10 cellular contexts compared by ENCODE assay signal in the genomic region with DNA sequence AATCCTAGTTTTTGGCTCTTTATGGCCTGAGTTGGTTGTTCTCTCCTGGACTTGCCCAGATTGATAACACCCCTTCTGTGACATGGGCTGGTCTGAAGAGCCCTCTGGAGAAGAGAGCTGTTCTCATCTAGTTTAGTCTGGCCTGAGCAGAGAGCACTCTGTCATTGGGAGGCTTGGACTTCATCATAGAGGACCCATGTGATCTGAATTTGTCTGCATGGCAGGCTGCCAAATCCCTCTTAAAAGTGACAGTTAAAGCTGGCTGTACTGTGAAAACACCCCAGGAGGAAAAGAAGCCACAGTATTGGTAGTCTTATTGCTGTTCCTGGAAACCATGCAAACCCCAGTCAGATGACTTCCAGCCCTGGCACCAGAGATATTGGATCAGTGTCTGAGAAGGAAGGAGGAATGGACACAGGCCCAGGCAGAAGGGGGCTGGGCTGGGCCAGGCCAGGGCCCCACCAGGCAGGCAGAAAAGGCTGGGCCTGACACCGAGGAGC. TPM values are rescaled to one million over a fixed set of nuclear protein-coding genes. Genes with fewer than 3 reads are reported as not detected.
DNase-seq lines count a peak whose midpoint lies in the region; ATAC-seq and TF ChIP-seq lines count a peak whose summit lies in the region.
"Had no signal": no experiment of that assay in that cellular context is flagged by ENCODE, and none has a peak within 500 bp of the region (broad histone marks: within the 10 kb centered on the region; RNA-seq: fewer than 3 reads in every experiment).

No MANE protein-coding gene starts in this region.

- H3K9ac ChIP-seq in parathyroid adenoma = no peak overlapping the region

- H3K9me3 ChIP-seq in SJCRH30 (replicated peaks) (no peaks in the 10 kb centered on the region), parathyroid adenoma (ENCODE audit: control insufficient read depth, low read length) (no peaks in the 10 kb centered on the region)

- peaks cover 2% of the 10 kb centered on the region for H3K9me3 Mint-ChIP-seq in activated naive CD8-positive, alpha-beta T cell treated with anti-CD3 and anti-CD28 coated beads for 36 hours
- no peaks in the 10 kb centered on the region for H3K9me3 Mint-ChIP-seq in activated naive CD8-positive, alpha-beta T cell treated with anti-CD3 and anti-CD28 coated beads, Interleukin-2, amount 50 U/mL, for 24 hours

- ATAC-seq in activated naive CD8-positive, alpha-beta T cell treated with anti-CD3 and anti-CD28 coated beads, Interleukin-2, amount 50 U/mL, for 24 hours = no peak
- ATAC-seq in GM21447 (IDR thresholded peaks at IDR 0.05; ENCODE audit: unreplicated experiment) = no peak
- no peak for ATAC-seq in GM18873 (IDR thresholded peaks at IDR 0.05; ENCODE audit: low FRiP score, unreplicated experiment)
- ATAC-seq in HG03039 (IDR thresholded peaks at IDR 0.05; ENCODE audit: unreplicated experiment) = no peak

- H3K27me3 Mint-ChIP-seq in activated naive CD8-positive, alpha-beta T cell treated with anti-CD3 and anti-CD28 coated beads for 36 hours = peaks cover 5% of the 10 kb centered on the region
- no peaks in the 10 kb centered on the region for H3K27me3 Mint-ChIP-seq in activated naive CD8-positive, alpha-beta T cell treated with anti-CD3 and anti-CD28 coated beads, Interleukin-2, amount 50 U/mL, for 24 hours

- H3K4me1 Mint-ChIP-seq in activated naive CD8-positive, alpha-beta T cell treated with anti-CD3 and anti-CD28 coated beads for 36 hours = peaks cover 56% of the 10 kb centered on the region
- H3K4me1 Mint-ChIP-seq in activated naive CD8-positive, alpha-beta T cell treated with anti-CD3 and anti-CD28 coated beads, Interleukin-2, amount 50 U/mL, for 24 hours = peaks cover 61% of the 10 kb centered on the region

- H3K4me3 Mint-ChIP-seq in activated naive CD8-positive, alpha-beta T cell treated with anti-CD3 and anti-CD28 coated beads for 36 hours = no peak overlapping the region
- no peak overlapping the region for H3K4me3 Mint-ChIP-seq in activated naive CD8-positive, alpha-beta T cell treated with anti-CD3 and anti-CD28 coated beads, Interleukin-2, amount 50 U/mL, for 24 hours

- H3K27ac ChIP-seq in SJCRH30 = no peak overlapping the region
- peak overlapping the region; percentile 84 for H3K27ac ChIP-seq in parathyroid adenoma

- peak; percentile 43 for DNase-seq in activated naive CD8-positive, alpha-beta T cell treated with anti-CD3 and anti-CD28 coated beads for 36 hours
- DNase-seq in activated naive CD8-positive, alpha-beta T cell treated with anti-CD3 and anti-CD28 coated beads, Interleukin-2, amount 50 U/mL, for 24 hours = no peak
- DNase-seq in SJCRH30 (peak; percentile 81 to 87), fibroblast of peridontal ligament (ENCODE audit: extremely low read depth) (peak; percentile 67)

- H3K36me3 Mint-ChIP-seq in activated naive CD8-positive, alpha-beta T cell treated with anti-CD3 and anti-CD28 coated beads for 36 hours = no peaks in the 10 kb centered on the region
- no peaks in the 10 kb centered on the region for H3K36me3 Mint-ChIP-seq in activated naive CD8-positive, alpha-beta T cell treated with anti-CD3 and anti-CD28 coated beads, Interleukin-2, amount 50 U/mL, for 24 hours (ENCODE audit: low read depth)

- H3K79me2 ChIP-seq in parathyroid adenoma = no peaks in the 10 kb centered on the region

- H3K4me2 ChIP-seq in parathyroid adenoma (ENCODE audit: low read length) = no peak overlapping the region

- peak overlapping the region; percentile 60 for H2AFZ ChIP-seq in parathyroid adenoma

- H3K27me3 ChIP-seq in SJCRH30 (no peaks in the 10 kb centered on the region), parathyroid adenoma (ENCODE audit: control insufficient read depth, insufficient read depth, low read length) (no peaks in the 10 kb centered on the region)

- peaks cover 13% of the 10 kb centered on the region for H3K4me1 ChIP-seq in SJCRH30
- H3K4me1 ChIP-seq in parathyroid adenoma = peaks cover 22% of the 10 kb centered on the region

- no peaks in the 10 kb centered on the region for H3K36me3 ChIP-seq in SJCRH30
- H3K36me3 ChIP-seq in parathyroid adenoma (ENCODE audit: control insufficient read depth, insufficient read depth, low read length) = no peaks in the 10 kb centered on the region

- peak overlapping the region; percentile 40 for H3K27ac Mint-ChIP-seq in activated naive CD8-positive, alpha-beta T cell treated with anti-CD3 and anti-CD28 coated beads for 36 hours
- no peak overlapping the region for H3K27ac Mint-ChIP-seq in activated naive CD8-positive, alpha-beta T cell treated with anti-CD3 and anti-CD28 coated beads, Interleukin-2, amount 50 U/mL, for 24 hours

- TF ChIP-seq CTCF in parathyroid adenoma (IDR thresholded peaks at IDR 0.05) = no peak

- no peak overlapping the region for H3K4me3 ChIP-seq in SJCRH30
- H3K4me3 ChIP-seq in parathyroid adenoma (ENCODE audit: low read depth, low read length) = no peak overlapping the region

RNA-seq across cellular contexts. Expression of a gene that starts 3.7 kb away (rescaled TPM):
- total RNA-seq in activated naive CD8-positive, alpha-beta T cell treated with anti-CD3 and anti-CD28 coated beads for 36 hours = 1 to 10 TPM; 2.4 to 2.9 TPM
- 0.77 and 0.79 TPM in 2 replicates for total RNA-seq in SJCRH30 (2014; rRNA removed; shearing (Covaris generic))

RNA-seq across cellular contexts. Expression of a gene that starts 5.6 kb away (rescaled TPM):
- total RNA-seq in activated naive CD8-positive, alpha-beta T cell treated with anti-CD3 and anti-CD28 coated beads for 36 hours = 10 to 100 TPM; 11.7 to 12.2 TPM
- 0.10 and 0.15 TPM in 2 replicates for total RNA-seq in SJCRH30 (2014; rRNA removed; shearing (Covaris generic))
- total RNA-seq: Daoy had no signal

RNA-seq across cellular contexts. Expression of a gene that starts 33.0 kb away (rescaled TPM):
- 10 to 100 TPM; 12.2 to 14.4 TPM for total RNA-seq in activated naive CD8-positive, alpha-beta T cell treated with anti-CD3 and anti-CD28 coated beads for 36 hours
- total RNA-seq in SJCRH30 (2014; rRNA removed; shearing (Covaris generic)) = 3.8 and 4.6 TPM in 2 replicates

RNA-seq across cellular contexts. Expression of a gene that starts 40.6 kb away (rescaled TPM):
- total RNA-seq in activated naive CD8-positive, alpha-beta T cell treated with anti-CD3 and anti-CD28 coated beads for 36 hours = not detected
- 0.05 TPM in 1 of 2 replicates, not detected in the other for total RNA-seq in SJCRH30 (2014; rRNA removed; shearing (Covaris generic))
- total RNA-seq: Daoy; T-helper 1 cell treated with Interleukin-12 subunit alpha and Interleukin-12 subunit beta and Interleukin-4 antibody, amounts not matched to agents 30 ng/mL and 1 ng/mL, for 36 hours had no signal

RNA-seq across cellular contexts. Expression of a gene that starts 57.3 kb away (rescaled TPM):
- 10 to 100 TPM; 12.9 to 14.9 TPM for total RNA-seq in activated naive CD8-positive, alpha-beta T cell treated with anti-CD3 and anti-CD28 coated beads for 36 hours
- 9.0 and 13.3 TPM in 2 replicates for total RNA-seq in SJCRH30 (2014; rRNA removed; shearing (Covaris generic))

Comparison
In these comparisons a context has a peak if more than half of its experiments do, and no peak if none do; other contexts are left out.
1. RNA of a gene that starts 5.6 kb away (total RNA-seq): 11.7 to 12.2 TPM in activated naive CD8-positive, alpha-beta T cell treated with anti-CD3 and anti-CD28 coated beads for 36 hours; 0.10 to 0.15 TPM in SJCRH30; every median in the first group is over 10 times any median in the second.